15 cellular contexts compared by ENCODE assay signal in genomic region chr11:27317751-27318150, GRCh38.
A peak's percentile ranks its signal among the peaks of the same experiment; 100 is the strongest.
DNase-seq lines count a peak whose midpoint lies in the region; ATAC-seq lines count a peak whose summit lies in the region.
"Had no signal": no experiment of that assay in that cellular context is flagged by ENCODE, and none has a peak within 500 bp of the region (broad histone marks: within the 10 kb centered on the region; RNA-seq: fewer than 3 reads in every experiment).

No MANE protein-coding gene starts in this region.

- DNase-seq in NCI-H82 (lab: John Stamatoyannopoulos, UW) (peak; percentile 7), NCI-H82 treated with DMSO at 0.1 percent for 48 hours (lab: John Stamatoyannopoulos, UW; ENCODE audit: unreplicated experiment) (no peak), T1000 (lab: John Stamatoyannopoulos, UW) (peak; percentile 5), fibroblast of peridontal ligament (ENCODE audit: extremely low read depth) (peak; percentile 54), cerebellar cortex (ENCODE audit: low spot score) (no peak), middle frontal gyrus (ENCODE audit: extremely low spot score, low spot score) (no peak)
- DNase-seq: 8988T; activated CD8-positive, alpha-beta T cell treated with anti-CD3 and anti-CD28 coated beads for 36 hours; esophagus squamous epithelium; left lung; NCI-H2081 treated with DMSO at 0.1 percent for 48 hours; T-helper 17 cell had no signal

- ATAC-seq in GM21390 (IDR thresholded peaks at IDR 0.05; ENCODE audit: unreplicated experiment) (no peak), GM21576 (IDR thresholded peaks at IDR 0.05; ENCODE audit: unreplicated experiment) (no peak)
- ATAC-seq: activated CD8-positive, alpha-beta T cell treated with anti-CD3 and anti-CD28 coated beads for 36 hours; GM12878; left lung; T-helper 17 cell had no signal

Comparison
In these comparisons a context has a peak if more than half of its experiments do, and no peak if none do; other contexts are left out.
1. DNase-seq: peak in NCI-H82 (single experiment), T1000 (single experiment) and fibroblast of peridontal ligament (single experiment); none in NCI-H82 treated with DMSO at 0.1 percent for 48 hours (single experiment), cerebellar cortex (single experiment) and middle frontal gyrus (single experiment).